16 cellular contexts compared by ENCODE assay signal in the genomic region with DNA sequence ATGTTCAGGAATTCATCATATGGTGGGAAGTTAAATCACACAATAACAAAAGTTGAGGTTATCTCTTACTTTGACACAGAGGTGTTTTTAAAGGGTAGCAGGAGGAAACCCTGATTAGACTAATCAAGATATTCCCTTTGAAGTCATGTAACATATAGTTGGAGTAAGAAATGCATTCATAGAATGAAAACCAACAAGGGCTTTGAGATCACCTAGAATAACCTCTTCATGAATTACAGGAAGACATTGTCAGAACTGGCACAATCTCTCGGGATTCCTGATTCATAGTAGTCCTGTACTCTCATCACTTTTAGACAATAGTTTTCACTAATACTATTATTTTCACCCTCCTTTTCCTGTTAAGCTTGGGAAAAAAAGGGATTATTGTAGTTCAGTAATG.
"Had no signal": no experiment of that assay in that cellular context is flagged by ENCODE, and none has a peak within 500 bp of the region (broad histone marks: within the 10 kb centered on the region; RNA-seq: fewer than 3 reads in every experiment).

No MANE protein-coding gene starts in this region.

- H3K27ac Mint-ChIP-seq: stimulated activated memory B cell treated with anti-CD40 and anti-IgM and Interleukin-4, amounts not matched to agents 10 μg/mL and 1 μg/mL and 100 μg/mL, for 72 hours; T-helper 17 cell had no signal

- H3K27ac ChIP-seq: ascending aorta, foreskin keratinocyte, prostate gland, tibial artery had no signal

- H3K4me1 ChIP-seq: ascending aorta, prostate gland, uterus had no signal

- DNase-seq: activated CD4-positive, alpha-beta T cell treated with anti-CD3 and anti-CD28 coated beads for 48 hours; activated CD8-positive, alpha-beta memory T cell treated with anti-CD3 and anti-CD28 coated beads for 24 hours; esophagus squamous epithelium; foreskin keratinocyte; head of caudate nucleus; midbrain; sigmoid colon; stimulated activated CD4-positive, alpha-beta T cell treated with anti-CD3 and anti-CD28 coated beads, Interleukin-12 subunit alpha, Interleukin-12 subunit beta, amount 100 ng/mL, for 4 hours; T-helper 17 cell; tibial artery; uterus had no signal

- H3K27me3 ChIP-seq: ascending aorta, breast epithelium, esophagus squamous epithelium, foreskin keratinocyte, sigmoid colon, tibial artery, uterus had no signal

- H3K9me3 Mint-ChIP-seq: stimulated activated memory B cell treated with anti-CD40 and anti-IgM and Interleukin-4, amounts not matched to agents 10 μg/mL and 1 μg/mL and 100 μg/mL, for 72 hours had no signal

- H3K27me3 Mint-ChIP-seq: stimulated activated memory B cell treated with anti-CD40 and anti-IgM and Interleukin-4, amounts not matched to agents 10 μg/mL and 1 μg/mL and 100 μg/mL, for 72 hours; T-helper 17 cell had no signal

- H3K4me3 ChIP-seq: ascending aorta, breast epithelium, esophagus squamous epithelium, lung, prostate gland, sigmoid colon, tibial artery, uterus had no signal

- H3K4me3 Mint-ChIP-seq: stimulated activated memory B cell treated with anti-CD40 and anti-IgM and Interleukin-4, amounts not matched to agents 10 μg/mL and 1 μg/mL and 100 μg/mL, for 72 hours; T-helper 17 cell had no signal

- ATAC-seq: foreskin keratinocyte; stimulated activated memory B cell treated with anti-CD40 and anti-IgM and Interleukin-4, amounts not matched to agents 10 μg/mL and 1 μg/mL and 100 μg/mL, for 72 hours; T-helper 17 cell had no signal

- H3K9me3 ChIP-seq: ascending aorta, breast epithelium, esophagus squamous epithelium, prostate gland, sigmoid colon, tibial artery, uterus had no signal

- H3K36me3 ChIP-seq: ascending aorta, breast epithelium, esophagus squamous epithelium, prostate gland, sigmoid colon, uterus had no signal
